In genomic region chr15:60396560-60396963, GRCh38 we compare ENCODE assay signal across 8 cellular contexts. TPM values are rescaled to one million over a fixed set of nuclear protein-coding genes. Genes with fewer than 3 reads are reported as not detected.
DNase-seq lines count a peak whose midpoint lies in the region; ATAC-seq and TF ChIP-seq lines count a peak whose summit lies in the region.

No MANE protein-coding gene starts in this region.

- H3K9me3 ChIP-seq in adrenal gland (replicated peaks in 1 of 3): no peaks in the 10 kb centered on the region
- H3K9me3 ChIP-seq in left lung: no peaks in the 10 kb centered on the region
- no peaks in the 10 kb centered on the region for H3K9me3 ChIP-seq in tibial nerve

- H3K36me3 ChIP-seq in adrenal gland (replicated peaks in 1 of 2) (peaks cover 0 to 11% of the 10 kb centered on the region in 2 donors), left lung (peaks cover 0 to 15% of the 10 kb centered on the region in 2 donors), tibial nerve (peaks cover 0 to 6% (median 0%) of the 10 kb centered on the region in 3 donors)

- no peaks in the 10 kb centered on the region for H3K9me3 Mint-ChIP-seq in activated T-cell treated with anti-CD3 and anti-CD28 coated beads, Interleukin-2, amount 50 U/mL, for 24 hours

- no peak for DNase-seq in activated T-cell treated with anti-CD3 and anti-CD28 coated beads, Interleukin-2, amount 50 U/mL, for 24 hours
- DNase-seq in activated T-cell treated with anti-CD3 and anti-CD28 coated beads for 4 hours (no peak), adrenal gland (no peak), left lung (no peak), tibial nerve (ENCODE audit: low spot score in 2 of 2) (no peak), NK-92 (lab: John Stamatoyannopoulos, UW; ENCODE audit: unreplicated experiment) (no peak)

- 50 to 65% (median 56%) methylated on average over 4 to 5 of the region's 5 CpGs for WGBS in adrenal gland, 4 donors
- 10 to 11% methylated on average over 5 of the region's 5 CpGs for WGBS in tibial nerve, 2 donors

- no peak for TF ChIP-seq POLR2A in adrenal gland (IDR thresholded peaks at IDR 0.05)
- no peak for TF ChIP-seq POLR2A in tibial nerve (IDR thresholded peaks at IDR 0.05)

- H3K27me3 ChIP-seq in adrenal gland (no peaks in the 10 kb centered on the region), left lung (peaks cover 0 to 25% of the 10 kb centered on the region in 2 donors), tibial nerve (no peaks in the 10 kb centered on the region)

- intact Hi-C loops in adrenal gland (cut with DNase I) (no loop called here), left lung (cut with DNase I) (no loop called here)

- peak overlapping the region; percentile 86 for H3K4me3 Mint-ChIP-seq in activated T-cell treated with anti-CD3 and anti-CD28 coated beads, Interleukin-2, amount 50 U/mL, for 24 hours

- peak overlapping the region; percentile 5 to 97 (median 89) for H3K27ac ChIP-seq in adrenal gland
- peak overlapping the region; percentile 93 to 95 for H3K27ac ChIP-seq in left lung
- peak overlapping the region; percentile 86 to 100 (median 98) for H3K27ac ChIP-seq in tibial nerve

- TF ChIP-seq EP300 in tibial nerve (IDR thresholded peaks at IDR 0.05): no peak

- H3K27me3 Mint-ChIP-seq in activated T-cell treated with anti-CD3 and anti-CD28 coated beads, Interleukin-2, amount 50 U/mL, for 24 hours: no peaks in the 10 kb centered on the region

- H3K27ac Mint-ChIP-seq in activated T-cell treated with anti-CD3 and anti-CD28 coated beads, Interleukin-2, amount 50 U/mL, for 24 hours: peak overlapping the region; percentile 91

- ATAC-seq in left lung (no peak), HG03025 (IDR thresholded peaks at IDR 0.05; ENCODE audit: low FRiP score, unreplicated experiment) (no peak), GM19395 (IDR thresholded peaks at IDR 0.05; ENCODE audit: unreplicated experiment) (no peak)

- TF ChIP-seq CTCF in adrenal gland (IDR thresholded peaks at IDR 0.05) (no peak), left lung (IDR thresholded peaks at IDR 0.05) (no peak), tibial nerve (IDR thresholded peaks at IDR 0.05) (no peak)

- H3K4me1 Mint-ChIP-seq in activated T-cell treated with anti-CD3 and anti-CD28 coated beads, Interleukin-2, amount 50 U/mL, for 24 hours (ENCODE audit: low read depth): peaks cover 64% of the 10 kb centered on the region

- peak overlapping the region in 2 of 4 donors; percentile 81 to 84 for H3K4me3 ChIP-seq in adrenal gland
- peak overlapping the region; percentile 76 to 83 for H3K4me3 ChIP-seq in left lung
- peak overlapping the region; percentile 94 to 99 (median 98) for H3K4me3 ChIP-seq in tibial nerve

- H3K4me1 ChIP-seq in adrenal gland (replicated peaks in 1 of 2) (peaks cover 55 to 60% of the 10 kb centered on the region in 2 donors), left lung (peaks cover 45 to 57% of the 10 kb centered on the region in 2 donors), tibial nerve (peaks cover 5 to 74% (median 47%) of the 10 kb centered on the region in 4 donors)

- H3K36me3 Mint-ChIP-seq in activated T-cell treated with anti-CD3 and anti-CD28 coated beads, Interleukin-2, amount 50 U/mL, for 24 hours (ENCODE audit: low read depth): peaks cover 40% of the 10 kb centered on the region

RNA-seq across cellular contexts. Expression of gene ANXA2, which starts 1.2 kb away (rescaled TPM):
- total RNA-seq in adrenal gland (100 to 1,000 TPM; 335 to 733 (median 482) TPM), left lung (1,000 to 10,000 TPM; 1,567 to 1,593 TPM), tibial nerve (1,000 to 10,000 TPM in 2 of 4 donors, 100 to 1,000 TPM in 2; 747 to 1,181 (median 1,009) TPM)
- polyA plus RNA-seq in adrenal gland: 1,000 to 10,000 TPM in 1 of 3 donors, 100 to 1,000 TPM in 2; 314 to 1,002 (median 476) TPM
